Comparison of ENCODE assay signal across 11 cellular contexts in genomic region chr6:37503486-37503980, GRCh38.
DNase-seq lines count a peak whose midpoint lies in the region; ATAC-seq, FAIRE-seq and TF ChIP-seq lines count a peak whose summit lies in the region.
"Had no signal": no experiment of that assay in that cellular context is flagged by ENCODE, and none has a peak within 500 bp of the region (broad histone marks: within the 10 kb centered on the region; RNA-seq: fewer than 3 reads in every experiment).

No MANE protein-coding gene starts in this region.

- H3K27ac Mint-ChIP-seq in activated naive CD8-positive, alpha-beta T cell: peak overlapping the region; percentile 94
- peak overlapping the region; percentile 91 to 99 for H3K27ac Mint-ChIP-seq in stimulated activated naive CD8-positive, alpha-beta T cell treated with anti-CD3 and anti-CD28 coated beads, Interleukin-15, amount 100 ng/mL, for 72 hours

- no peak for FAIRE-seq in D721Med (lab: Jason Lieb, UNC)

- no peak for TF ChIP-seq CTCF in D721Med (IDR thresholded peaks at IDR 0.05; ENCODE audit: insufficient read depth, missing control alignments)

- no peaks in the 10 kb centered on the region for H3K36me3 Mint-ChIP-seq in activated naive CD8-positive, alpha-beta T cell

- no peaks in the 10 kb centered on the region for H3K9me3 Mint-ChIP-seq in activated naive CD8-positive, alpha-beta T cell (ENCODE audit: low read depth)
- H3K9me3 Mint-ChIP-seq in stimulated activated naive CD8-positive, alpha-beta T cell treated with anti-CD3 and anti-CD28 coated beads, Interleukin-15, amount 100 ng/mL, for 72 hours: peaks cover 0 to 4% of the 10 kb centered on the region in 2 donors

- H3K4me3 Mint-ChIP-seq in activated naive CD8-positive, alpha-beta T cell: peak overlapping the region; percentile 66
- H3K4me3 Mint-ChIP-seq in stimulated activated naive CD8-positive, alpha-beta T cell treated with anti-CD3 and anti-CD28 coated beads, Interleukin-15, amount 100 ng/mL, for 72 hours: peak overlapping the region; percentile 67 to 80

- peak; percentile 32 for DNase-seq in activated T-cell treated with anti-CD3 and anti-CD28 coated beads, Interleukin-2, amount 50 U/mL, for 1 hour
- DNase-seq in activated T-cell treated with anti-CD3 and anti-CD28 coated beads for 4 hours (no peak), NCI-H82 (lab: John Stamatoyannopoulos, UW) (peak; percentile 85), D721Med (ENCODE audit: insufficient read length, low spot score) (no peak), pons (ENCODE audit: low spot score) (no peak)
- DNase-seq in stimulated activated naive CD8-positive, alpha-beta T cell treated with anti-CD3 and anti-CD28 coated beads, Interleukin-15, amount 100 ng/mL, for 72 hours: no peak
- DNase-seq: BE2C; NCI-H1048; stimulated activated CD4-positive, alpha-beta T cell treated with anti-CD3 and anti-CD28 coated beads, Interleukin-15, amount 100 ng/mL, for 24 hours had no signal

- H3K27me3 Mint-ChIP-seq in activated naive CD8-positive, alpha-beta T cell: no peaks in the 10 kb centered on the region
- H3K27me3 Mint-ChIP-seq in stimulated activated naive CD8-positive, alpha-beta T cell treated with anti-CD3 and anti-CD28 coated beads, Interleukin-15, amount 100 ng/mL, for 72 hours: no peaks in the 10 kb centered on the region

- H3K4me1 Mint-ChIP-seq in activated naive CD8-positive, alpha-beta T cell (ENCODE audit: low read depth): peaks cover 90% of the 10 kb centered on the region
- peaks cover 78% of the 10 kb centered on the region for H3K4me1 Mint-ChIP-seq in stimulated activated naive CD8-positive, alpha-beta T cell treated with anti-CD3 and anti-CD28 coated beads, Interleukin-15, amount 100 ng/mL, for 72 hours

- no peak for ATAC-seq in stimulated activated naive CD8-positive, alpha-beta T cell treated with anti-CD3 and anti-CD28 coated beads, Interleukin-15, amount 100 ng/mL, for 72 hours
- no peak for ATAC-seq in GM21367 (IDR thresholded peaks at IDR 0.05; ENCODE audit: unreplicated experiment)

Comparison
In these comparisons a context has a peak if more than half of its experiments do, and no peak if none do; other contexts are left out.
1. DNase-seq: peak in activated T-cell treated with anti-CD3 and anti-CD28 coated beads, Interleukin-2, amount 50 U/mL, for 1 hour (single experiment) and NCI-H82 (single experiment); none in activated T-cell treated with anti-CD3 and anti-CD28 coated beads for 4 hours (single experiment), stimulated activated naive CD8-positive, alpha-beta T cell treated with anti-CD3 and anti-CD28 coated beads, Interleukin-15, amount 100 ng/mL, for 72 hours (0 of 2), D721Med (single experiment) and pons (single experiment).